19 cellular contexts compared by ENCODE assay signal in genomic region chr14:77105554-77105953, GRCh38. TPM values are rescaled to one million over a fixed set of nuclear protein-coding genes. Genes with fewer than 3 reads are reported as not detected.
DNase-seq lines count a peak whose midpoint lies in the region; ATAC-seq and TF ChIP-seq lines count a peak whose summit lies in the region.
"Had no signal": no experiment of that assay in that cellular context is flagged by ENCODE, and none has a peak within 500 bp of the region (broad histone marks: within the 10 kb centered on the region; RNA-seq: fewer than 3 reads in every experiment).

No MANE protein-coding gene starts in this region.

- no peak for TF ChIP-seq POLR2A in Peyer's patch (IDR thresholded peaks at IDR 0.05)

- DNase-seq in T-helper 17 cell (no peak), coronary artery (ENCODE audit: low spot score) (no peak), medulla oblongata (ENCODE audit: extremely low spot score) (peak; percentile 86), substantia nigra (lab: John Stamatoyannopoulos, UW) (peak in 19 of 49 donors; percentile 22 to 82 (median 50)), Peyer's patch (no peak), SKM-1 treated with dmso at 0.1 percent for 144 hours (lab: John Stamatoyannopoulos, UW; ENCODE audit: unreplicated experiment) (no peak), DMS 273 (lab: John Stamatoyannopoulos, UW; ENCODE audit: unreplicated experiment) (no peak)
- no peak for DNase-seq in stimulated activated CD4-positive, alpha-beta T cell treated with anti-CD3 and anti-CD28 coated beads, Interleukin-12 subunit alpha, Interleukin-12 subunit beta, amount 100 ng/mL, for 4 hours
- DNase-seq: activated CD4-positive, alpha-beta T cell treated with anti-CD3 and anti-CD28 coated beads, Interleukin-2, amount 50 U/mL, for 4 hours; activated naive CD8-positive, alpha-beta T cell treated with anti-CD3 and anti-CD28 coated beads for 36 hours; activated T-cell treated with anti-CD3 and anti-CD28 coated beads, Interleukin-2, amount 50 U/mL, for 24 hours; central memory CD4-positive, alpha-beta T cell; HFFc6; mucosa of descending colon; NCI-H1048; ovary had no signal

- H3K36me3 ChIP-seq in Peyer's patch = peaks cover 0 to 44% (median 0%) of the 10 kb centered on the region in 3 donors
- H3K36me3 ChIP-seq: ovary had no signal

- H3K4me3 Mint-ChIP-seq in T-helper 17 cell = no peak overlapping the region
- H3K4me3 Mint-ChIP-seq: activated naive CD8-positive, alpha-beta T cell treated with anti-CD3 and anti-CD28 coated beads for 36 hours; activated T-cell treated with anti-CD3 and anti-CD28 coated beads, Interleukin-2, amount 50 U/mL, for 24 hours; HFFc6 had no signal

- H3K9me3 ChIP-seq in T-helper 17 cell (ENCODE audit: control insufficient read depth, low read length, poor library complexity, severe bottlenecking) (no peaks in the 10 kb centered on the region), Peyer's patch (no peaks in the 10 kb centered on the region)
- H3K9me3 ChIP-seq: mucosa of descending colon, ovary, SJSA1 had no signal

- H3K27me3 Mint-ChIP-seq in T-helper 17 cell = no peaks in the 10 kb centered on the region
- H3K27me3 Mint-ChIP-seq: activated naive CD8-positive, alpha-beta T cell treated with anti-CD3 and anti-CD28 coated beads for 36 hours; activated T-cell treated with anti-CD3 and anti-CD28 coated beads, Interleukin-2, amount 50 U/mL, for 24 hours had no signal

- TF ChIP-seq CTCF in coronary artery (IDR thresholded peaks at IDR 0.05) (no peak), Peyer's patch (IDR thresholded peaks at IDR 0.05) (no peak)

- H3K27me3 ChIP-seq in Peyer's patch = no peaks in the 10 kb centered on the region
- H3K27me3 ChIP-seq: ovary, SJSA1 had no signal

- peaks cover 21% of the 10 kb centered on the region for H3K4me1 Mint-ChIP-seq in T-helper 17 cell

- H3K27ac ChIP-seq in coronary artery (peak overlapping the region; percentile 34 to 39), substantia nigra (ENCODE audit: low read depth, low read length, poor library complexity, severe bottlenecking) (peak overlapping the region; percentile 100), Peyer's patch (no peak overlapping the region)
- H3K27ac ChIP-seq: ovary, SJSA1 had no signal

- no peak for ATAC-seq in T-helper 17 cell
- ATAC-seq: K562, mucosa of descending colon had no signal

- peaks cover 10% of the 10 kb centered on the region for H3K36me3 Mint-ChIP-seq in T-helper 17 cell (ENCODE audit: low read depth)

- H3K4me3 ChIP-seq in coronary artery = no peak overlapping the region
- no peak overlapping the region for H3K4me3 ChIP-seq in Peyer's patch
- H3K4me3 ChIP-seq: K562, mucosa of descending colon, ovary, SJSA1 had no signal

- H3K4me1 ChIP-seq in Peyer's patch = peaks cover 0 to 34% (median 10%) of the 10 kb centered on the region in 4 donors

- peak overlapping the region; percentile 62 for H3K27ac Mint-ChIP-seq in T-helper 17 cell
- H3K27ac Mint-ChIP-seq: activated naive CD8-positive, alpha-beta T cell treated with anti-CD3 and anti-CD28 coated beads for 36 hours; activated T-cell treated with anti-CD3 and anti-CD28 coated beads, Interleukin-2, amount 50 U/mL, for 24 hours; HFFc6 had no signal

RNA-seq across cellular contexts. Expression of gene CIPC, which starts 7.5 kb away (rescaled TPM):
- total RNA-seq in T-helper 17 cell (10 to 100 TPM; 11.2 to 13.4 TPM), Peyer's patch (10 to 100 TPM; 22.3 to 66.7 (median 52.1) TPM)

RNA-seq across cellular contexts. Expression of gene ZDHHC22, which starts 36.0 kb away (rescaled TPM):
- total RNA-seq in T-helper 17 cell (not detected), Peyer's patch (under 1 TPM in 1 of 4 donors, not detected in 3; 0.57 TPM)
- total RNA-seq: activated naive CD8-positive, alpha-beta T cell treated with anti-CD3 and anti-CD28 coated beads for 36 hours; HFFc6; K562; ovary; subcutaneous adipose tissue had no signal

Comparison
In these comparisons a context has a peak if more than half of its experiments do, and no peak if none do; other contexts are left out.
1. H3K27ac ChIP-seq: peak in coronary artery (2 of 2) and substantia nigra (single experiment); none in Peyer's patch (0 of 4).